ENCODE assay signal across 20 cellular contexts in genomic region chr15:90173372-90173771, GRCh38. TPM values are rescaled to one million over a fixed set of nuclear protein-coding genes. Genes with fewer than 3 reads are reported as not detected.
A peak's percentile ranks its signal among the peaks of the same experiment; 100 is the strongest.
DNase-seq lines count a peak whose midpoint lies in the region; ATAC-seq and TF ChIP-seq lines count a peak whose summit lies in the region.
"Had no signal": no experiment of that assay in that cellular context is flagged by ENCODE, and none has a peak within 500 bp of the region (broad histone marks: within the 10 kb centered on the region; RNA-seq: fewer than 3 reads in every experiment).

No MANE protein-coding gene starts in this region.

- no peaks in the 10 kb centered on the region for H3K27me3 ChIP-seq in gastroesophageal sphincter
- H3K27me3 ChIP-seq: Peyer's patch had no signal

- H3K36me3 Mint-ChIP-seq in activated T-helper 1 cell treated with anti-CD3 and anti-CD28 coated beads, Interleukin-12 subunit alpha, Interleukin-12 subunit beta, Interleukin-2, Interleukin-4 antibody, amounts not matched to agents 30 ng/mL and 10 ng/mL and 1 ng/mL, durations not matched to agents 14 hours and 24 hours and 36 hours (ENCODE audit: low read depth): no peaks in the 10 kb centered on the region
- no peaks in the 10 kb centered on the region for H3K36me3 Mint-ChIP-seq in stimulated activated naive B cell treated with anti-CD40 and anti-IgM and Interleukin-4, amounts not matched to agents 10 μg/mL and 1 μg/mL and 100 μg/mL, for 72 hours
- H3K36me3 Mint-ChIP-seq: CD8-positive, alpha-beta T cell had no signal

- 77 to 82% methylated on average over 7 of the region's 7 CpGs for WGBS in gastroesophageal sphincter (ENCODE audit: low coverage in 1 of 2), 2 donors

- DNase-seq in RPMI8226: peak; percentile 14
- DNase-seq in activated T-helper 1 cell treated with anti-CD3 and anti-CD28 coated beads, Interleukin-12 subunit alpha, Interleukin-12 subunit beta, Interleukin-2, Interleukin-4 antibody, amounts not matched to agents 30 ng/mL and 10 ng/mL and 1 ng/mL, durations not matched to agents 14 hours and 24 hours and 36 hours (ENCODE audit: low spot score): no peak
- no peak for DNase-seq in stimulated activated naive B cell treated with anti-CD40 and anti-IgM and Interleukin-4, amounts not matched to agents 10 μg/mL and 1 μg/mL and 100 μg/mL, for 72 hours
- DNase-seq in NCI-H345 (lab: John Stamatoyannopoulos, UW): no peak
- DNase-seq: CD8-positive, alpha-beta T cell; DND-41; GDM1; GOT3; HFFc6; MM.1S; NCI-H1105; NCI-H187; NCI-H510A; NCI-H82; Peyer's patch; SJCRH30 had no signal

- TF ChIP-seq POLR2A in gastroesophageal sphincter (IDR thresholded peaks at IDR 0.05): no peak

- H3K36me3 ChIP-seq in gastroesophageal sphincter: no peaks in the 10 kb centered on the region
- H3K36me3 ChIP-seq: Peyer's patch, SJCRH30 had no signal

- H3K4me3 ChIP-seq in gastroesophageal sphincter: no peak overlapping the region
- H3K4me3 ChIP-seq: Peyer's patch, SJCRH30 had no signal

- intact Hi-C loops in activated T-helper 1 cell treated with anti-CD3 and anti-CD28 coated beads, Interleukin-12 subunit alpha, Interleukin-12 subunit beta, Interleukin-2, Interleukin-4 antibody, amounts not matched to agents 30 ng/mL and 10 ng/mL and 1 ng/mL, durations not matched to agents 14 hours and 24 hours and 36 hours (cut with micrococcal nuclease): no loop called here

- TF ChIP-seq EP300 in gastroesophageal sphincter (IDR thresholded peaks at IDR 0.05): no peak

- no peaks in the 10 kb centered on the region for H3K9me3 ChIP-seq in gastroesophageal sphincter
- H3K9me3 ChIP-seq: Peyer's patch, SJCRH30 had no signal

- peak overlapping the region; percentile 44 for H3K27ac Mint-ChIP-seq in activated T-helper 1 cell treated with anti-CD3 and anti-CD28 coated beads, Interleukin-12 subunit alpha, Interleukin-12 subunit beta, Interleukin-2, Interleukin-4 antibody, amounts not matched to agents 30 ng/mL and 10 ng/mL and 1 ng/mL, durations not matched to agents 14 hours and 24 hours and 36 hours
- peak overlapping the region; percentile 62 for H3K27ac Mint-ChIP-seq in stimulated activated naive B cell treated with anti-CD40 and anti-IgM and Interleukin-4, amounts not matched to agents 10 μg/mL and 1 μg/mL and 100 μg/mL, for 72 hours
- H3K27ac Mint-ChIP-seq: CD8-positive, alpha-beta T cell; HFFc6 had no signal

- no peak for TF ChIP-seq CTCF in gastroesophageal sphincter (IDR thresholded peaks at IDR 0.05)

- ATAC-seq in gastroesophageal sphincter: no peak
- no peak for ATAC-seq in stimulated activated naive B cell treated with anti-CD40 and anti-IgM and Interleukin-4, amounts not matched to agents 10 μg/mL and 1 μg/mL and 100 μg/mL, for 72 hours (replicated peaks)
- ATAC-seq in GM18517 (IDR thresholded peaks at IDR 0.05; ENCODE audit: unreplicated experiment): no peak
- no peak for ATAC-seq in GM21576 (IDR thresholded peaks at IDR 0.05; ENCODE audit: unreplicated experiment)
- ATAC-seq in GM21619 (IDR thresholded peaks at IDR 0.05; ENCODE audit: unreplicated experiment): no peak
- ATAC-seq: CD8-positive, alpha-beta T cell had no signal

- H3K27me3 Mint-ChIP-seq in activated T-helper 1 cell treated with anti-CD3 and anti-CD28 coated beads, Interleukin-12 subunit alpha, Interleukin-12 subunit beta, Interleukin-2, Interleukin-4 antibody, amounts not matched to agents 30 ng/mL and 10 ng/mL and 1 ng/mL, durations not matched to agents 14 hours and 24 hours and 36 hours (ENCODE audit: insufficient read depth): no peaks in the 10 kb centered on the region
- H3K27me3 Mint-ChIP-seq in stimulated activated naive B cell treated with anti-CD40 and anti-IgM and Interleukin-4, amounts not matched to agents 10 μg/mL and 1 μg/mL and 100 μg/mL, for 72 hours: no peaks in the 10 kb centered on the region

- peaks cover 0 to 40% (median 14%) of the 10 kb centered on the region in 3 donors for H3K4me1 ChIP-seq in gastroesophageal sphincter
- H3K4me1 ChIP-seq: SJCRH30 had no signal

- H3K9me3 Mint-ChIP-seq in activated T-helper 1 cell treated with anti-CD3 and anti-CD28 coated beads, Interleukin-12 subunit alpha, Interleukin-12 subunit beta, Interleukin-2, Interleukin-4 antibody, amounts not matched to agents 30 ng/mL and 10 ng/mL and 1 ng/mL, durations not matched to agents 14 hours and 24 hours and 36 hours: no peaks in the 10 kb centered on the region
- H3K9me3 Mint-ChIP-seq in stimulated activated naive B cell treated with anti-CD40 and anti-IgM and Interleukin-4, amounts not matched to agents 10 μg/mL and 1 μg/mL and 100 μg/mL, for 72 hours: no peaks in the 10 kb centered on the region
- H3K9me3 Mint-ChIP-seq: CD8-positive, alpha-beta T cell had no signal

- peaks cover 1% of the 10 kb centered on the region for H3K4me1 Mint-ChIP-seq in activated T-helper 1 cell treated with anti-CD3 and anti-CD28 coated beads, Interleukin-12 subunit alpha, Interleukin-12 subunit beta, Interleukin-2, Interleukin-4 antibody, amounts not matched to agents 30 ng/mL and 10 ng/mL and 1 ng/mL, durations not matched to agents 14 hours and 24 hours and 36 hours (ENCODE audit: low read depth)
- H3K4me1 Mint-ChIP-seq in stimulated activated naive B cell treated with anti-CD40 and anti-IgM and Interleukin-4, amounts not matched to agents 10 μg/mL and 1 μg/mL and 100 μg/mL, for 72 hours: peaks cover 5 to 33% of the 10 kb centered on the region in 2 donors

- H3K27ac ChIP-seq in gastroesophageal sphincter: peak overlapping the region; percentile 24 to 95 (median 76)
- H3K27ac ChIP-seq: SJCRH30 had no signal

- H3K4me3 Mint-ChIP-seq in activated T-helper 1 cell treated with anti-CD3 and anti-CD28 coated beads, Interleukin-12 subunit alpha, Interleukin-12 subunit beta, Interleukin-2, Interleukin-4 antibody, amounts not matched to agents 30 ng/mL and 10 ng/mL and 1 ng/mL, durations not matched to agents 14 hours and 24 hours and 36 hours: no peak overlapping the region
- no peak overlapping the region for H3K4me3 Mint-ChIP-seq in stimulated activated naive B cell treated with anti-CD40 and anti-IgM and Interleukin-4, amounts not matched to agents 10 μg/mL and 1 μg/mL and 100 μg/mL, for 72 hours
- H3K4me3 Mint-ChIP-seq: CD8-positive, alpha-beta T cell; HFFc6 had no signal

RNA-seq across cellular contexts. Expression of gene SEMA4B, which starts 27.8 kb away (rescaled TPM):
- total RNA-seq in activated T-helper 1 cell treated with anti-CD3 and anti-CD28 coated beads, Interleukin-12 subunit alpha, Interleukin-12 subunit beta, Interleukin-2, Interleukin-4 antibody, amounts not matched to agents 30 ng/mL and 10 ng/mL and 1 ng/mL, durations not matched to agents 14 hours and 24 hours and 36 hours: 17.5 and 18.8 TPM in 2 replicates
- total RNA-seq in gastroesophageal sphincter: 10 to 100 TPM; 18.7 to 44.9 (median 41.9) TPM
